ENCODE assay signal across 1 cellular context in the genomic region with DNA sequence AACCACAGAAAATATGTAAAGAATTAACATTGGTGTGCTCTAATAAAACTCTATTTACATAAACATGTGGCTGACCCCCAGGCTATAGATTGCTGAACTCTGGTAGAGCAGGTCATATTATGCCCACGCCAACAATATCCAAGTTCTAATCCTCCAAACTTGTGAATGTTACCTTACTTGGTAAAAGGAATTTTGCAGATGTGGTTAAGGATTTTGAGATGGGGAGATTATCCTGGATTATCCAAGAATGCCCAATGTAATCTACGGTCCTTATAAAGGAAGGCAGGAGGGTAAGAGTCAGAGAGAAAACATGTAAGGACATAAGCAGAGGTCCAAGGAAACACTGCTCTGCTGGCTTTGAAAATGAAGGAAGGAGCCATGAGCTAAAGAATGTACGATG.
TF ChIP-seq lines count a peak whose summit lies in the region.

No MANE protein-coding gene starts in this region.

TF ChIP-seq in WTC11, 78 proteins besides CTCF, POLR2A, EP300 and RAD21 (continued from another document):
- TF ChIP-seq, protein P1, sequence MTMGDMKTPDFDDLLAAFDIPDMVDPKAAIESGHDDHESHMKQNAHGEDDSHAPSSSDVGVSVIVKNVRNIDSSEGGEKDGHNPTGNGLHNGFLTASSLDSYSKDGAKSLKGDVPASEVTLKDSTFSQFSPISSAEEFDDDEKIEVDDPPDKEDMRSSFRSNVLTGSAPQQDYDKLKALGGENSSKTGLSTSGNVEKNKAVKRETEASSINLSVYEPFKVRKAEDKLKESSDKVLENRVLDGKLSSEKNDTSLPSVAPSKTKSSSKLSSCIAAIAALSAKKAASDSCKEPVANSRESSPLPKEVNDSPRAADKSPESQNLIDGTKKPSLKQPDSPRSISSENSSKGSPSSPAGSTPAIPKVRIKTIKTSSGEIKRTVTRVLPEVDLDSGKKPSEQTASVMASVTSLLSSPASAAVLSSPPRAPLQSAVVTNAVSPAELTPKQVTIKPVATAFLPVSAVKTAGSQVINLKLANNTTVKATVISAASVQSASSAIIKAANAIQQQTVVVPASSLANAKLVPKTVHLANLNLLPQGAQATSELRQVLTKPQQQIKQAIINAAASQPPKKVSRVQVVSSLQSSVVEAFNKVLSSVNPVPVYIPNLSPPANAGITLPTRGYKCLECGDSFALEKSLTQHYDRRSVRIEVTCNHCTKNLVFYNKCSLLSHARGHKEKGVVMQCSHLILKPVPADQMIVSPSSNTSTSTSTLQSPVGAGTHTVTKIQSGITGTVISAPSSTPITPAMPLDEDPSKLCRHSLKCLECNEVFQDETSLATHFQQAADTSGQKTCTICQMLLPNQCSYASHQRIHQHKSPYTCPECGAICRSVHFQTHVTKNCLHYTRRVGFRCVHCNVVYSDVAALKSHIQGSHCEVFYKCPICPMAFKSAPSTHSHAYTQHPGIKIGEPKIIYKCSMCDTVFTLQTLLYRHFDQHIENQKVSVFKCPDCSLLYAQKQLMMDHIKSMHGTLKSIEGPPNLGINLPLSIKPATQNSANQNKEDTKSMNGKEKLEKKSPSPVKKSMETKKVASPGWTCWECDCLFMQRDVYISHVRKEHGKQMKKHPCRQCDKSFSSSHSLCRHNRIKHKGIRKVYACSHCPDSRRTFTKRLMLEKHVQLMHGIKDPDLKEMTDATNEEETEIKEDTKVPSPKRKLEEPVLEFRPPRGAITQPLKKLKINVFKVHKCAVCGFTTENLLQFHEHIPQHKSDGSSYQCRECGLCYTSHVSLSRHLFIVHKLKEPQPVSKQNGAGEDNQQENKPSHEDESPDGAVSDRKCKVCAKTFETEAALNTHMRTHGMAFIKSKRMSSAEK (CRISPR knock-in tag; IDR thresholded peaks at IDR 0.05; ENCODE audit: borderline replicate concordance), result no peak
- no peak for TF ChIP-seq TCF7 (CRISPR knock-in tag; IDR thresholded peaks at IDR 0.05; ENCODE audit: low read depth)
- TF ChIP-seq, protein P2, sequence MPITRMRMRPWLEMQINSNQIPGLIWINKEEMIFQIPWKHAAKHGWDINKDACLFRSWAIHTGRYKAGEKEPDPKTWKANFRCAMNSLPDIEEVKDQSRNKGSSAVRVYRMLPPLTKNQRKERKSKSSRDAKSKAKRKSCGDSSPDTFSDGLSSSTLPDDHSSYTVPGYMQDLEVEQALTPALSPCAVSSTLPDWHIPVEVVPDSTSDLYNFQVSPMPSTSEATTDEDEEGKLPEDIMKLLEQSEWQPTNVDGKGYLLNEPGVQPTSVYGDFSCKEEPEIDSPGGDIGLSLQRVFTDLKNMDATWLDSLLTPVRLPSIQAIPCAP (CRISPR knock-in tag; IDR thresholded peaks at IDR 0.05), result no peak
- TF ChIP-seq, protein P3, sequence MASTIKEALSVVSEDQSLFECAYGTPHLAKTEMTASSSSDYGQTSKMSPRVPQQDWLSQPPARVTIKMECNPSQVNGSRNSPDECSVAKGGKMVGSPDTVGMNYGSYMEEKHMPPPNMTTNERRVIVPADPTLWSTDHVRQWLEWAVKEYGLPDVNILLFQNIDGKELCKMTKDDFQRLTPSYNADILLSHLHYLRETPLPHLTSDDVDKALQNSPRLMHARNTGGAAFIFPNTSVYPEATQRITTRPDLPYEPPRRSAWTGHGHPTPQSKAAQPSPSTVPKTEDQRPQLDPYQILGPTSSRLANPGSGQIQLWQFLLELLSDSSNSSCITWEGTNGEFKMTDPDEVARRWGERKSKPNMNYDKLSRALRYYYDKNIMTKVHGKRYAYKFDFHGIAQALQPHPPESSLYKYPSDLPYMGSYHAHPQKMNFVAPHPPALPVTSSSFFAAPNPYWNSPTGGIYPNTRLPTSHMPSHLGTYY (CRISPR knock-in tag; IDR thresholded peaks at IDR 0.05), result no peak
- no peak for TF ChIP-seq SMAD3 (CRISPR knock-in tag; IDR thresholded peaks at IDR 0.05; ENCODE audit: borderline replicate concordance)
TF ChIP-seq in WTC11: peak in this region for 0.
